ENCODE assay signal across 15 cellular contexts in genomic region chr1:24193046-24193445, GRCh38. TPM values are rescaled to one million over a fixed set of nuclear protein-coding genes. Genes with fewer than 3 reads are reported as not detected.
A peak's percentile ranks its signal among the peaks of the same experiment; 100 is the strongest.
DNase-seq lines count a peak whose midpoint lies in the region; ATAC-seq lines count a peak whose summit lies in the region.
"Had no signal": no experiment of that assay in that cellular context is flagged by ENCODE, and none has a peak within 500 bp of the region (broad histone marks: within the 10 kb centered on the region; RNA-seq: fewer than 3 reads in every experiment).

No MANE protein-coding gene starts in this region.

- H3K9me3 ChIP-seq in Karpas-422 (ENCODE audit: low read length), result no peaks in the 10 kb centered on the region
- H3K9me3 ChIP-seq: SJCRH30 had no signal

- H3K36me3 ChIP-seq in Karpas-422 (ENCODE audit: insufficient read depth, low read length), result no peaks in the 10 kb centered on the region
- H3K36me3 ChIP-seq: cardiac muscle cell, SJCRH30 had no signal

- H3K4me3 Mint-ChIP-seq in activated CD4-positive, alpha-beta memory T cell treated with anti-CD3 and anti-CD28 coated beads for 36 hours, result no peak overlapping the region

- H3K9me2 ChIP-seq in Karpas-422 (replicated peaks; ENCODE audit: insufficient read depth, low read length), result no peaks in the 10 kb centered on the region

- H3K4me3 ChIP-seq in Karpas-422 (ENCODE audit: low read length), result no peak overlapping the region
- H3K4me3 ChIP-seq: cardiac muscle cell, SJCRH30 had no signal

- H3K9ac ChIP-seq in Karpas-422 (ENCODE audit: low read length), result no peak overlapping the region

- H3K4me1 ChIP-seq in Karpas-422 (ENCODE audit: low read length), result peaks cover 43% of the 10 kb centered on the region

- H3K27me3 Mint-ChIP-seq in activated CD4-positive, alpha-beta memory T cell treated with anti-CD3 and anti-CD28 coated beads for 36 hours, result peaks cover 2% of the 10 kb centered on the region

- H3K4me2 ChIP-seq in Karpas-422 (ENCODE audit: low read depth, low read length, poor library complexity, severe bottlenecking), result no peak overlapping the region

- H4K20me1 ChIP-seq in Karpas-422 (ENCODE audit: insufficient read depth, low read depth, low read length), result no peaks in the 10 kb centered on the region

- POLR2A ChIA-PET in activated CD4-positive, alpha-beta memory T cell treated with anti-CD3 and anti-CD28 coated beads for 36 hours (lab: Charles Lee), result no interaction called here

- no peak overlapping the region for H2AFZ ChIP-seq in Karpas-422 (ENCODE audit: low read length)

- no peaks in the 10 kb centered on the region for H3K79me2 ChIP-seq in Karpas-422 (ENCODE audit: low read length)

- peak; percentile 43 for DNase-seq in activated effector memory CD4-positive, alpha-beta T cell treated with anti-CD3 and anti-CD28 coated beads, Interleukin-2, amount 50 U/mL, for 16 hours
- no peak for DNase-seq in activated effector memory CD4-positive, alpha-beta T cell treated with Interleukin-2 at 50 U/mL for 16 hours
- DNase-seq in Karpas-422, result peak; percentile 49
- DNase-seq in activated CD4-positive, alpha-beta memory T cell treated with anti-CD3 and anti-CD28 coated beads for 36 hours, result no peak
- DNase-seq in myocyte (ENCODE audit: low read depth), result peak; percentile 30
- no peak for DNase-seq in NCI-H1930 (lab: John Stamatoyannopoulos, UW)
- DNase-seq in stimulated activated CD4-positive, alpha-beta T cell treated with anti-CD3 and anti-CD28 coated beads, Interleukin-4, amount 100 ng/mL, for 1 hour, result no peak
- DNase-seq: GDM1, NCI-H1092 treated with DMSO at 0.1 percent for 48 hours, NCI-H510A treated with DMSO at 0.1 percent for 48 hours, SJCRH30 had no signal

- peaks cover 5% of the 10 kb centered on the region for H3K9me3 Mint-ChIP-seq in activated CD4-positive, alpha-beta memory T cell treated with anti-CD3 and anti-CD28 coated beads for 36 hours

- no peaks in the 10 kb centered on the region for H3K36me3 Mint-ChIP-seq in activated CD4-positive, alpha-beta memory T cell treated with anti-CD3 and anti-CD28 coated beads for 36 hours

- no peak overlapping the region for H3K27ac ChIP-seq in Karpas-422 (ENCODE audit: low read length)
- H3K27ac ChIP-seq: cardiac muscle cell, HL-60, SJCRH30 had no signal

- H3K27ac Mint-ChIP-seq in activated CD4-positive, alpha-beta memory T cell treated with anti-CD3 and anti-CD28 coated beads for 36 hours, result peak overlapping the region; percentile 13

- H3K27me3 ChIP-seq in Karpas-422 (ENCODE audit: low read length), result no peaks in the 10 kb centered on the region
- H3K27me3 ChIP-seq: cardiac muscle cell had no signal

- CTCF ChIA-PET in activated CD4-positive, alpha-beta memory T cell treated with anti-CD3 and anti-CD28 coated beads for 36 hours (lab: Charles Lee), result interaction anchor here (0.6 to 9.2 kb wide), 5 partner anchors 7 to 395 kb away, joined by 3 to 100 read pairs (median 10); no protein-coding TSS in a partner anchor

- ATAC-seq in GM18909 (IDR thresholded peaks at IDR 0.05; ENCODE audit: poor library complexity, unreplicated experiment), result no peak

- intact Hi-C loops in activated CD4-positive, alpha-beta memory T cell treated with anti-CD3 and anti-CD28 coated beads for 36 hours (cut with micrococcal nuclease), result loop anchor here (2.0 to 10.0 kb wide), 5 partner anchors 44 to 578 kb away; partner anchors contain the start of gene SRRM1

- peaks cover 64% of the 10 kb centered on the region for H3K4me1 Mint-ChIP-seq in activated CD4-positive, alpha-beta memory T cell treated with anti-CD3 and anti-CD28 coated beads for 36 hours (ENCODE audit: low read depth)

RNA-seq across cellular contexts. Expression of gene IFNLR1, which starts 6.0 kb away (rescaled TPM):
- total RNA-seq in Karpas-422 (2014; rRNA removed; shearing (Covaris generic); ENCODE audit: low replicate concordance), result 17.7 and 18.1 TPM in 2 replicates
- 1 to 10 TPM; 6.2 to 10.0 TPM for total RNA-seq in activated CD4-positive, alpha-beta memory T cell treated with anti-CD3 and anti-CD28 coated beads for 36 hours
- total RNA-seq in myocyte, result 0.13 and 0.26 TPM in 2 replicates
- not detected for polyA plus RNA-seq in myocyte (2012)
- total RNA-seq: SJCRH30 had no signal
- polyA plus RNA-seq: BJ had no signal

RNA-seq across cellular contexts. Expression of gene IL22RA1, which starts 50.1 kb away (rescaled TPM):
- total RNA-seq in Karpas-422 (2014; rRNA removed; shearing (Covaris generic); ENCODE audit: low replicate concordance), result not detected in 2 replicates
- not detected for total RNA-seq in activated CD4-positive, alpha-beta memory T cell treated with anti-CD3 and anti-CD28 coated beads for 36 hours
- not detected in 2 replicates for total RNA-seq in myocyte
- polyA plus RNA-seq in myocyte (2012), result not detected
- total RNA-seq: cardiac muscle cell, SJCRH30 had no signal
- polyA plus RNA-seq: BJ, cardiac muscle cell had no signal

Comparison
In these comparisons a context has a peak if more than half of its experiments do, and no peak if none do; other contexts are left out.
1. DNase-seq: peak in activated effector memory CD4-positive, alpha-beta T cell treated with anti-CD3 and anti-CD28 coated beads, Interleukin-2, amount 50 U/mL, for 16 hours (single experiment), Karpas-422 (single experiment) and myocyte (single experiment); none in activated effector memory CD4-positive, alpha-beta T cell treated with Interleukin-2 at 50 U/mL for 16 hours (single experiment), activated CD4-positive, alpha-beta memory T cell treated with anti-CD3 and anti-CD28 coated beads for 36 hours (single experiment), NCI-H1930 (0 of 2) and stimulated activated CD4-positive, alpha-beta T cell treated with anti-CD3 and anti-CD28 coated beads, Interleukin-4, amount 100 ng/mL, for 1 hour (single experiment).